ENCODE assay signal across 1 cellular context in genomic region chr16:19307587-19308241, GRCh38.
A peak's percentile ranks its signal among the peaks of the same experiment; 100 is the strongest.
TF ChIP-seq lines count a peak whose summit lies in the region.

No MANE protein-coding gene starts in this region.

TF ChIP-seq in HepG2, 621 proteins besides CTCF, POLR2A, EP300 and RAD21 (continued from another document):
- TF ChIP-seq SALL1 (CRISPR knock-in tag; IDR thresholded peaks at IDR 0.05): peak; percentile 57
- 0 out of 2 replicates have a peak, but pooled peaks have one; percentile 10 for TF ChIP-seq RARA (CRISPR knock-in tag; IDR thresholded peaks at IDR 0.05)
- TF ChIP-seq GABPA (IDR thresholded peaks at IDR 0.05; ENCODE audit: low read depth, low read length): no peak
- 0 out of 2 replicates have a peak, but pooled peaks have one; percentile 24 for TF ChIP-seq GABPA (CRISPR knock-in tag; IDR thresholded peaks at IDR 0.05; ENCODE audit: low read depth)
- peak; percentile 72; the same call in 1 of the 2 replicates for TF ChIP-seq ZNF644 (CRISPR knock-in tag; IDR thresholded peaks at IDR 0.05; ENCODE audit: low read depth)
TF ChIP-seq in HepG2: peak in this region for 32.
